Comparison of ENCODE assay signal across 8 cellular contexts in the genomic region with DNA sequence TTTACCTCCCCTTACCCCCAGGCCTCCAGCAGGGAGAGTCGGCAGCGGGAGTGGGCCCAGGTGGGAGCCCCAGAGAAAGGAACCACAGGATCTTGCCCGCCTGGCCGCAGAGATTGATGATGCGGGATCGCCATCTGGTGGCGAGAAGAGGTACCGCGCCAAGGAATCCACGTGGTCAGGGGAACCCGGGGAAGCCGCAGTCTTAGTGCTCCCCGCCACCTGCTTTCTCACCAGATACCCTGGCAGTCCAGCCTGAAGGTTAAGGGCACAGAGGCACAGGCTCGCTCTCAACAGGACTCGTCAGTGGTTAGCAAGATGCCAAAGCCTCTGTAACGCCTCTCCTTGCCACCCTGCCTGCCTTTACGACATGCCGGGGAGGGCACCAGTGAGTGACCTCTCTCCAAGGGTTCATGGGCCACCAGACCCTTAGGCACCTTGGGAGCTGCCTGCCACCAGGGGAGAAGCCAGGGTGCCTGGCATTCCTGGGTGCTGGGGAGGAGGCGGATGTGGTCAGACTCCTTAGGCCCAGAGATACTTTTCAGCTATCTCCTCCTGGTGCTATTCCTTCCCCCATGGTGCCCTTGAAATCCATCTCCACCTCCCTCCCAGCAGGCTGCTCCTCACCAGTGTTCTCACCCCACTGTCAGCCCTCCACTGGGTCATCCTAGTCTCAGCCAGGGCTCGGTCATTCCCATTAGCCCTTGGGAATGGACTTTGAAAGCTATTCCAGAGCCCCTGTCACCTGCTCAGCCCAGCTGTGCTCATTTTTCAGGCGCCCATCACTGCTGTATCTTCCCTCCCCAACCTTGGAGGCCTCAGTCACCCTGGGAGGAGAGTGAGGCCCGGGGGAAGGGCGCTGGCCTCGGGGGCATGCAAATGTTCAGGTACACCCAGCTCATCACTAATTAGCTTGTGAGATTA. TPM values are rescaled to one million over a fixed set of nuclear protein-coding genes. Genes with fewer than 3 reads are reported as not detected.
DNase-seq lines count a peak whose midpoint lies in the region; ATAC-seq and TF ChIP-seq lines count a peak whose summit lies in the region.

No MANE protein-coding gene starts in this region.

- no peak overlapping the region for H3K9ac ChIP-seq in IMR-90 (ENCODE audit: low read depth, low read length)

- H3K79me1 ChIP-seq in IMR-90 (ENCODE audit: low read depth in 1 of 2, low read length in 2 of 2), result peaks cover 0 to 2% of the 10 kb centered on the region in 2 experiments; a peak in 2 of 4 replicates

- TF ChIP-seq RAD21 in IMR-90 (IDR thresholded peaks at IDR 0.05; ENCODE audit: low read length), result peak; percentile 97

- WGBS in IMR-90 (ENCODE audit: extremely low coverage in 2 of 2, insufficient read length in 1 of 2), 2 experiments, result 2% methylated on average over 12 of the region's 24 CpGs; no CpG with 5 or more reads in 1 of the 2 experiments
- WGBS in esophagus squamous epithelium, 2 donors, result 15 to 49% methylated on average over 5 to 8 of the region's 24 CpGs

- CTCF ChIA-PET in IMR-90 (lab: Yijun Ruan, JAX) (no interaction called here), PC-9 (lab: Charles Lee) (interaction anchor here (0.6 to 0.9 kb wide), 6 partner anchors 48 to 282 kb away, joined by 3 to 6 read pairs (median 3); a partner anchor contains a TSS)

- intact Hi-C loops in IMR-90 (cut with micrococcal nuclease) (loop anchor here (1.0 kb wide), 3 partner anchors 40 to 98 kb away; no protein-coding TSS in a partner anchor), PC-9 (cut with micrococcal nuclease; ENCODE audit: unreplicated experiment) (loop anchor here (1.0 kb wide), 4 partner anchors 40 to 202 kb away; no protein-coding TSS in a partner anchor), esophagus squamous epithelium (cut with DNase I) (loop anchor here (2.0 to 10.0 kb wide), 2 partner anchors 40 to 102 kb away; a partner anchor contains a TSS)

- no peaks in the 10 kb centered on the region for H3F3A ChIP-seq in PC-9 (ENCODE audit: insufficient read depth, low read depth)

- H3K4me3 ChIP-seq in GM12864 (ENCODE audit: low read depth, low read length) (no peak overlapping the region), IMR-90 (ENCODE audit: insufficient read depth, low read depth, low read length) (no peak overlapping the region), PC-9 (no peak overlapping the region), esophagus squamous epithelium (no peak overlapping the region)

- H3K4ac ChIP-seq in IMR-90 (ENCODE audit: low read depth, low read length), result peak overlapping the region; percentile 76

- DNase-seq in GM12864 (ENCODE audit: low read depth), result no peak
- peak; percentile 54 for DNase-seq in IMR-90
- peak; percentile 43 to 87 for DNase-seq in PC-9
- DNase-seq in activated T-cell treated with anti-CD3 and anti-CD28 coated beads, Interleukin-2, amount 50 U/mL, for 1 hour, result peak; percentile 95
- DNase-seq in esophagus squamous epithelium (lab: John Stamatoyannopoulos, UW), result no peak
- peak; percentile 89 for DNase-seq in natural killer cell treated with Interleukin-12 subunit alpha and Interleukin-12 subunit beta and Interleukin-15 and Interleukin-18, amount 100 ng/mL, for 72 hours (ENCODE audit: low spot score)
- DNase-seq in stimulated activated naive CD4-positive, alpha-beta T cell treated with Interleukin-2 at 50 U/mL for 16 hours (lab: John Stamatoyannopoulos, UW), result peak; percentile 82

- H4K20me1 ChIP-seq in IMR-90 (ENCODE audit: insufficient read depth, low read length) (no peaks in the 10 kb centered on the region), PC-9 (ENCODE audit: insufficient read depth) (no peaks in the 10 kb centered on the region)

- no peak overlapping the region; the same call in 1 of the 2 replicates for H2BK20ac ChIP-seq in IMR-90 (ENCODE audit: low read depth, low read length)

- H3K27me3 Mint-ChIP-seq in natural killer cell treated with Interleukin-12 subunit alpha and Interleukin-12 subunit beta and Interleukin-15 and Interleukin-18, amount 100 ng/mL, for 72 hours, result no peaks in the 10 kb centered on the region

- H2BK5ac ChIP-seq in IMR-90 (ENCODE audit: low read depth, low read length, poor library complexity, severe bottlenecking), result no peak overlapping the region

- H3K27ac Mint-ChIP-seq in natural killer cell treated with Interleukin-12 subunit alpha and Interleukin-12 subunit beta and Interleukin-15 and Interleukin-18, amount 100 ng/mL, for 72 hours, result peak overlapping the region; percentile 10 to 56

- H3K9me3 ChIP-seq in IMR-90 (ENCODE audit: control insufficient read depth, insufficient read depth, low read length), result no peaks in the 10 kb centered on the region
- H3K9me3 ChIP-seq in PC-9 (ENCODE audit: insufficient read depth, low read depth), result no peaks in the 10 kb centered on the region
- H3K9me3 ChIP-seq in esophagus squamous epithelium, result no peaks in the 10 kb centered on the region

- dilution Hi-C loops in IMR-90 (cut with HindIII; ENCODE audit: low sequenced_read_pairs, unreplicated experiment), result no loop called here

- TF ChIP-seq POLR2A in IMR-90 (IDR thresholded peaks at IDR 0.05; ENCODE audit: low read depth, low read length) (peak; percentile 42; the same call in 1 of the 2 replicates), esophagus squamous epithelium (IDR thresholded peaks at IDR 0.05) (no peak)

- no peak overlapping the region for H3K18ac ChIP-seq in IMR-90 (ENCODE audit: low read depth, low read length)

- H4K8ac ChIP-seq in IMR-90 (ENCODE audit: low read depth in 2 of 2, low read length in 2 of 2), result 0 out of 4 replicates have a peak overlapping the region, but pooled peaks of 1 of the 2 experiments have one; percentile 69

- peak overlapping the region; percentile 83 for H2AK5ac ChIP-seq in IMR-90 (ENCODE audit: low read depth, low read length)

- H2BK120ac ChIP-seq in IMR-90 (ENCODE audit: low read depth, low read length), result no peak overlapping the region

- H3K27me3 ChIP-seq in IMR-90 (ENCODE audit: control insufficient read depth, insufficient read depth, low read length) (peaks cover 13% of the 10 kb centered on the region), PC-9 (ENCODE audit: insufficient read depth, low read depth) (no peaks in the 10 kb centered on the region), esophagus squamous epithelium (peaks cover 0 to 26% (median 0%) of the 10 kb centered on the region in 4 donors)

- no peak overlapping the region for H3K27ac ChIP-seq in IMR-90 (ENCODE audit: insufficient read depth, low read length)
- H3K27ac ChIP-seq in PC-9, result no peak overlapping the region
- H3K27ac ChIP-seq in esophagus squamous epithelium, result no peak overlapping the region

- peaks cover 17 to 37% of the 10 kb centered on the region in 2 donors for H3K4me1 Mint-ChIP-seq in natural killer cell treated with Interleukin-12 subunit alpha and Interleukin-12 subunit beta and Interleukin-15 and Interleukin-18, amount 100 ng/mL, for 72 hours (ENCODE audit: low read depth in 2 of 2)

- 0 out of 2 replicates have a peak overlapping the region, but pooled peaks have one; percentile 47 for H4K91ac ChIP-seq in IMR-90 (ENCODE audit: insufficient read depth, low read depth, low read length)

- H3K9me1 ChIP-seq in IMR-90 (ENCODE audit: insufficient read depth, low read length), result peaks cover 8% of the 10 kb centered on the region

- no peaks in the 10 kb centered on the region for H3K36me3 Mint-ChIP-seq in natural killer cell treated with Interleukin-12 subunit alpha and Interleukin-12 subunit beta and Interleukin-15 and Interleukin-18, amount 100 ng/mL, for 72 hours

- no peaks in the 10 kb centered on the region for H3K9me3 Mint-ChIP-seq in natural killer cell treated with Interleukin-12 subunit alpha and Interleukin-12 subunit beta and Interleukin-15 and Interleukin-18, amount 100 ng/mL, for 72 hours

- POLR2A ChIA-PET in IMR-90 (lab: Charles Lee; ENCODE audit: unreplicated experiment), result no interaction called here
- POLR2A ChIA-PET in PC-9 (lab: Charles Lee; ENCODE audit: unreplicated experiment), result no interaction called here

- no peak overlapping the region for H3K56ac ChIP-seq in IMR-90 (ENCODE audit: extremely low read depth, insufficient read depth, low read length)

- TF ChIP-seq CTCF in GM12864 (IDR thresholded peaks at IDR 0.05; ENCODE audit: low read depth, low read length, missing control alignments) (peak; percentile 91), IMR-90 (conservative IDR thresholded peaks at IDR 0.05; ENCODE audit: low read depth, low read length) (peak; percentile 97), PC-9 (conservative IDR thresholded peaks at IDR 0.05) (peak; percentile 86), esophagus squamous epithelium (IDR thresholded peaks at IDR 0.05) (peak; percentile 93 to 99 (median 98))

- H2BK15ac ChIP-seq in IMR-90 (ENCODE audit: low read depth, low read length), result no peak overlapping the region; the same call in 2 of the 3 replicates

- BruUV-seq in IMR-90 (replicated peaks; lab: Mats Ljungman, UMichigan) (no TSS peak), PC-9 (replicated peaks; lab: Mats Ljungman, UMichigan) (no TSS peak)

- H3K36me3 ChIP-seq in IMR-90 (ENCODE audit: control insufficient read depth, insufficient read depth, low read length), result no peaks in the 10 kb centered on the region
- no peaks in the 10 kb centered on the region for H3K36me3 ChIP-seq in PC-9 (ENCODE audit: low read depth)
- no peaks in the 10 kb centered on the region for H3K36me3 ChIP-seq in esophagus squamous epithelium

- 0 out of 2 replicates have a peak overlapping the region, but pooled peaks have one; percentile 54 for H3K23ac ChIP-seq in IMR-90 (ENCODE audit: low read depth, low read length)

- H3K9me2 ChIP-seq in PC-9 (ENCODE audit: insufficient read depth), result no peaks in the 10 kb centered on the region

- H2AK9ac ChIP-seq in IMR-90 (replicated peaks; ENCODE audit: low read depth, low read length, poor library complexity), result peak overlapping the region; percentile 7

- H3K4me2 ChIP-seq in IMR-90 (ENCODE audit: low read depth, low read length) (no peak overlapping the region), PC-9 (peak overlapping the region; percentile 54)

- H3K14ac ChIP-seq in IMR-90 (replicated peaks; ENCODE audit: low read depth, low read length), result no peak overlapping the region

- no peaks in the 10 kb centered on the region for H3K79me2 ChIP-seq in PC-9 (ENCODE audit: low read depth)

- H3K4me1 ChIP-seq in IMR-90 (ENCODE audit: control insufficient read depth, insufficient read depth, low read length), result peaks cover 13% of the 10 kb centered on the region
- H3K4me1 ChIP-seq in PC-9 (replicated peaks; ENCODE audit: insufficient read depth), result no peaks in the 10 kb centered on the region
- H3K4me1 ChIP-seq in esophagus squamous epithelium, result peaks cover 9 to 25% (median 9%) of the 10 kb centered on the region in 3 donors

- no peak overlapping the region for H3K4me3 Mint-ChIP-seq in natural killer cell treated with Interleukin-12 subunit alpha and Interleukin-12 subunit beta and Interleukin-15 and Interleukin-18, amount 100 ng/mL, for 72 hours

- no peak overlapping the region for H4K5ac ChIP-seq in IMR-90 (ENCODE audit: low read depth, low read length)

- in situ Hi-C loops in IMR-90 (cut with MboI; ENCODE audit: low sequenced_read_pairs), result loop anchor here (5.0 to 10.0 kb wide), 3 partner anchors 39 to 202 kb away; a partner anchor contains a TSS

- H2AFZ ChIP-seq in IMR-90 (replicated peaks; ENCODE audit: low read length, poor library complexity) (peak overlapping the region; percentile 88), PC-9 (peak overlapping the region; percentile 63; the same call in 1 of the 2 replicates)

- peak; percentile 88 for ATAC-seq in IMR-90 (ENCODE audit: low read depth)
- peak; percentile 85 to 86 for ATAC-seq in natural killer cell treated with Interleukin-12 subunit alpha and Interleukin-12 subunit beta and Interleukin-15 and Interleukin-18, amount 100 ng/mL, for 72 hours
- no peak for ATAC-seq in GM21367 (IDR thresholded peaks at IDR 0.05; ENCODE audit: unreplicated experiment)

RNA-seq across cellular contexts. Expression of a gene that starts 5.4 kb away (rescaled TPM):
- total RNA-seq in IMR-90 (2012; rRNA removed) (1.3 and 1.4 TPM in 2 replicates), PC-9 (2021) (39.6 and 51.6 TPM in 2 replicates), esophagus squamous epithelium (10 to 100 TPM; 27.0 to 38.5 (median 33.7) TPM)
- polyA plus RNA-seq in IMR-90 (2012; rRNA removed), result 8.3 and 10.0 TPM in 2 replicates
- polyA plus RNA-seq in IMR-90 (2012; cell fraction: cytosol; rRNA removed), result 6.7 and 10.1 TPM in 2 replicates
- polyA plus RNA-seq in IMR-90 (2012; cell fraction: nucleus; rRNA removed; ENCODE audit: low replicate concordance), result 29.5 and 54.3 TPM in 2 replicates
- 100 to 1,000 TPM; 156 to 234 TPM for total RNA-seq in natural killer cell treated with Interleukin-12 subunit alpha and Interleukin-12 subunit beta and Interleukin-15 and Interleukin-18, amount 100 ng/mL, for 72 hours

RNA-seq across cellular contexts. Expression of a gene that starts 30.8 kb away (rescaled TPM):
- 1.3 and 1.7 TPM in 2 replicates for total RNA-seq in IMR-90 (2012; rRNA removed)
- polyA plus RNA-seq in IMR-90 (2012; rRNA removed), result 2.9 and 3.5 TPM in 2 replicates
- polyA plus RNA-seq in IMR-90 (2012; cell fraction: cytosol; rRNA removed), result 3.6 and 4.3 TPM in 2 replicates
- polyA plus RNA-seq in IMR-90 (2012; cell fraction: nucleus; rRNA removed; ENCODE audit: low replicate concordance), result 1.2 and 1.9 TPM in 2 replicates
- total RNA-seq in PC-9 (2021), result 0.93 and 1.1 TPM in 2 replicates
- total RNA-seq in esophagus squamous epithelium, result 10 to 100 TPM in 2 of 4 donors, 1 to 10 TPM in 2; 1.3 to 12.8 (median 6.9) TPM
- total RNA-seq in natural killer cell treated with Interleukin-12 subunit alpha and Interleukin-12 subunit beta and Interleukin-15 and Interleukin-18, amount 100 ng/mL, for 72 hours, result 1 to 10 TPM; 1.0 to 2.9 TPM

RNA-seq across cellular contexts. Expression of a gene that starts 33.2 kb away (rescaled TPM):
- under 0.01 TPM in 1 of 2 replicates, not detected in the other for total RNA-seq in IMR-90 (2012; rRNA removed)
- polyA plus RNA-seq in IMR-90 (2012; rRNA removed), result 0.32 TPM in 2 replicates
- polyA plus RNA-seq in IMR-90 (2012; cell fraction: cytosol; rRNA removed), result 0.24 and 0.26 TPM in 2 replicates
- 1.4 and 3.8 TPM in 2 replicates for polyA plus RNA-seq in IMR-90 (2012; cell fraction: nucleus; rRNA removed; ENCODE audit: low replicate concordance)
- total RNA-seq in PC-9 (2021), result 2.6 and 2.7 TPM in 2 replicates
- 1 to 10 TPM in 2 of 4 donors, under 1 TPM in 1, not detected in 1; 0.73 to 2.5 (median 1.4) TPM for total RNA-seq in esophagus squamous epithelium
- under 1 TPM in 1 of 2 donors, not detected in 1; 0.78 TPM for total RNA-seq in natural killer cell treated with Interleukin-12 subunit alpha and Interleukin-12 subunit beta and Interleukin-15 and Interleukin-18, amount 100 ng/mL, for 72 hours

RNA-seq across cellular contexts. Expression of a gene that starts 39.3 kb away (rescaled TPM):
- total RNA-seq in IMR-90 (2012; rRNA removed), result not detected in 2 replicates
- 0.19 and 0.21 TPM in 2 replicates for polyA plus RNA-seq in IMR-90 (2012; rRNA removed)
- 0.08 and 0.32 TPM in 2 replicates for polyA plus RNA-seq in IMR-90 (2012; cell fraction: cytosol; rRNA removed)
- polyA plus RNA-seq in IMR-90 (2012; cell fraction: nucleus; rRNA removed; ENCODE audit: low replicate concordance), result 0.92 and 1.8 TPM in 2 replicates
- total RNA-seq in PC-9 (2021), result 0.65 TPM in 1 of 2 replicates, not detected in the other
- total RNA-seq in esophagus squamous epithelium, result not detected
- under 1 TPM in 1 of 2 donors, not detected in 1; 0.78 TPM for total RNA-seq in natural killer cell treated with Interleukin-12 subunit alpha and Interleukin-12 subunit beta and Interleukin-15 and Interleukin-18, amount 100 ng/mL, for 72 hours

RNA-seq across cellular contexts. Expression of a gene that starts 53.7 kb away (rescaled TPM):
- 17.6 and 20.0 TPM in 2 replicates for total RNA-seq in IMR-90 (2012; rRNA removed)
- polyA plus RNA-seq in IMR-90 (2012; rRNA removed), result 14.3 and 17.6 TPM in 2 replicates
- polyA plus RNA-seq in IMR-90 (2012; cell fraction: cytosol; rRNA removed), result 9.1 and 12.2 TPM in 2 replicates
- 43.5 and 62.5 TPM in 2 replicates for polyA plus RNA-seq in IMR-90 (2012; cell fraction: nucleus; rRNA removed; ENCODE audit: low replicate concordance)
- total RNA-seq in PC-9 (2021), result 27.4 and 28.0 TPM in 2 replicates
- 10 to 100 TPM; 11.9 to 19.8 (median 16.3) TPM for total RNA-seq in esophagus squamous epithelium
- total RNA-seq in natural killer cell treated with Interleukin-12 subunit alpha and Interleukin-12 subunit beta and Interleukin-15 and Interleukin-18, amount 100 ng/mL, for 72 hours, result 10 to 100 TPM; 46.7 to 66.9 TPM

Comparison
In these comparisons a context has a peak if more than half of its experiments do, and no peak if none do; other contexts are left out.
1. DNase-seq: peak in IMR-90 (single experiment), PC-9 (2 of 2), activated T-cell treated with anti-CD3 and anti-CD28 coated beads, Interleukin-2, amount 50 U/mL, for 1 hour (single experiment), natural killer cell treated with Interleukin-12 subunit alpha and Interleukin-12 subunit beta and Interleukin-15 and Interleukin-18, amount 100 ng/mL, for 72 hours (single experiment) and stimulated activated naive CD4-positive, alpha-beta T cell treated with Interleukin-2 at 50 U/mL for 16 hours (single experiment); none in GM12864 (single experiment) and esophagus squamous epithelium (single experiment).
2. RNA of a gene that starts 5.4 kb away (total RNA-seq): 156 to 234 TPM in natural killer cell treated with Interleukin-12 subunit alpha and Interleukin-12 subunit beta and Interleukin-15 and Interleukin-18, amount 100 ng/mL, for 72 hours, 39.6 to 51.6 TPM in PC-9 and 27.0 to 38.5 TPM in esophagus squamous epithelium; 1.3 to 1.4 TPM in IMR-90; every median in the first group is over 10 times any median in the second.
3. Peak in every context shown above with its lines, with median percentiles within 50 percentile points of each other: CTCF ChIP-seq.